In genomic region chr11:33040127-33040861, GRCh38 we compare ENCODE assay signal across 7 cellular contexts. TPM values are rescaled to one million over a fixed set of nuclear protein-coding genes. Genes with fewer than 3 reads are reported as not detected.
A peak's percentile ranks its signal among the peaks of the same experiment; 100 is the strongest.
DNase-seq lines count a peak whose midpoint lies in the region; ATAC-seq and TF ChIP-seq lines count a peak whose summit lies in the region.

No MANE protein-coding gene starts in this region.

- peaks cover 24% of the 10 kb centered on the region for H3K4me1 Mint-ChIP-seq in activated T-cell treated with anti-CD3 and anti-CD28 coated beads, Interleukin-2, amount 50 U/mL, for 4 hours (ENCODE audit: low read depth)
- peaks cover 10% of the 10 kb centered on the region for H3K4me1 Mint-ChIP-seq in progenitor cell of endocrine pancreas (ENCODE audit: low read depth)

- H3K4me3 Mint-ChIP-seq in activated T-cell treated with anti-CD3 and anti-CD28 coated beads, Interleukin-2, amount 50 U/mL, for 4 hours = peak overlapping the region; percentile 93
- peak overlapping the region; percentile 91 for H3K4me3 Mint-ChIP-seq in progenitor cell of endocrine pancreas (ENCODE audit: low read depth)

- DNase-seq in NCI-H345 (lab: John Stamatoyannopoulos, UW) (peak; percentile 66), germinal center (ENCODE audit: low spot score) (peak; percentile 73), progenitor cell of endocrine pancreas (ENCODE audit: low spot score, unreplicated experiment) (no peak), putamen (ENCODE audit: low spot score) (no peak)
- peak; percentile 21 for DNase-seq in activated T-cell treated with anti-CD3 and anti-CD28 coated beads, Interleukin-2, amount 50 U/mL, for 4 hours

- H3K36me3 Mint-ChIP-seq in activated T-cell treated with anti-CD3 and anti-CD28 coated beads, Interleukin-2, amount 50 U/mL, for 4 hours (ENCODE audit: insufficient read depth) = no peaks in the 10 kb centered on the region
- H3K36me3 Mint-ChIP-seq in progenitor cell of endocrine pancreas (ENCODE audit: insufficient read depth) = peaks cover 2% of the 10 kb centered on the region

- no peaks in the 10 kb centered on the region for H3K9me3 Mint-ChIP-seq in activated T-cell treated with anti-CD3 and anti-CD28 coated beads, Interleukin-2, amount 50 U/mL, for 4 hours
- H3K9me3 Mint-ChIP-seq in progenitor cell of endocrine pancreas (ENCODE audit: low read depth) = no peaks in the 10 kb centered on the region

- peak; percentile 38 for ATAC-seq in GM18517 (IDR thresholded peaks at IDR 0.05; ENCODE audit: unreplicated experiment)
- peak; percentile 27 for ATAC-seq in HG02678 (IDR thresholded peaks at IDR 0.05; ENCODE audit: unreplicated experiment)
- ATAC-seq in activated T-cell treated with anti-CD3 and anti-CD28 coated beads, Interleukin-2, amount 50 U/mL, for 4 hours = peak; percentile 38 to 51

- peak overlapping the region; percentile 88 for H3K27ac Mint-ChIP-seq in progenitor cell of endocrine pancreas

- H3K27me3 Mint-ChIP-seq in activated T-cell treated with anti-CD3 and anti-CD28 coated beads, Interleukin-2, amount 50 U/mL, for 4 hours (ENCODE audit: low read depth) = no peaks in the 10 kb centered on the region
- no peaks in the 10 kb centered on the region for H3K27me3 Mint-ChIP-seq in progenitor cell of endocrine pancreas

- TF ChIP-seq CTCF in progenitor cell of endocrine pancreas (IDR thresholded peaks at IDR 0.05; ENCODE audit: unreplicated experiment) = no peak

RNA-seq across cellular contexts. Expression of gene TCP11L1, which starts 0.9 kb away (rescaled TPM):
- 10 to 100 TPM in 2 of 3 donors, 1 to 10 TPM in 1; 8.2 to 14.1 (median 11.1) TPM for total RNA-seq in activated T-cell treated with anti-CD3 and anti-CD28 coated beads, Interleukin-2, amount 50 U/mL, for 4 hours
- 19.9 and 20.2 TPM in 2 replicates for total RNA-seq in progenitor cell of endocrine pancreas

RNA-seq across cellular contexts. Expression of gene DEPDC7, which starts 24.6 kb away (rescaled TPM):
- 1 to 10 TPM; 1.0 to 2.7 (median 2.2) TPM for total RNA-seq in activated T-cell treated with anti-CD3 and anti-CD28 coated beads, Interleukin-2, amount 50 U/mL, for 4 hours
- 1.7 and 2.1 TPM in 2 replicates for total RNA-seq in progenitor cell of endocrine pancreas

Comparison
In these comparisons a context has a peak if more than half of its experiments do, and no peak if none do; other contexts are left out.
1. DNase-seq: peak in NCI-H345 (single experiment), activated T-cell treated with anti-CD3 and anti-CD28 coated beads, Interleukin-2, amount 50 U/mL, for 4 hours (single experiment) and germinal center (single experiment); none in progenitor cell of endocrine pancreas (single experiment) and putamen (single experiment).
2. Peak in every context shown above with its lines, with median percentiles within 50 percentile points of each other: ATAC-seq.